In the genomic region with DNA sequence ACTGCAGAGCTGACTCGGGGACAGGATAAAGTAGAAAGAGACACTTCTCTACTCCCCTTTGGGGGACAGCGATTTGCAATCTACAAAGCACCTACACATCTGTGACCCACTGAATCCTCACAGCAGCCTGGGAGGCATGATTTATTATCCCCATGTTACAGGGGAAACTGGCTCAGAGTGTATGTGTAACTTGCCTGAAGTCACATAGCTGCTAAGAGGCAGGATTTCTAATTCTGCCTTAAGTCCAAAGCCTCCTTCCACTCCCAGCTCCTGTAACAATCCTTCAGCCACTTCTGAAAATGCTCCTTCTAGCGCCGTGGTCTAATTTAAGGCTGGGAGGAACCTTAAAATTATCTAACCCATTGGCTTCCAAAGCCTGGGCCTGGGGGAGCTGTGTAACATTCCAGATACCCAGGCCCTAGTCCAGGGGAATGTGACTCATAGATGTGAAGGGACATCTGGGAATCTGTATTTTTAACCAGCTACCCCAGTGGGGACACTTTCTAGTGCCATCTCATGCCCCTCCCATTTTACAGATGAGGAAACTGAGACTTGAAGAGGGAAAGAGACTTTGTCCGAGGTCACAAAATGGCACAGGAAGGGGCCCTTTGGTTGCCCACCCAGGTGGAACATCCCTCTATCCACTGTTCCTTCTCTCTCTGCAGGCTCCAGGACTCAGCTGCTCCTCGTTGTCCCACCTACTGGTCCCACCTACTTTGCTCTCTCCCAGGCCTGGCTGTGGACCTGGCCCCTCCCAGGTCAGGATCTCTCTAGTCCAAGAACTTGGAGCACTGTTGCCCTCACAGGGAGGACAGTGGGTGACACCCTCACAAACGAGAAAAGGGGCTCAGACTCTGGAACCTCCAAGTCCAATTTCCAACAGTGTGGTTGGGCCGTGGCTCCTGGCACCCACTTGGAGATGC, we compare ENCODE assay signal across 11 cellular contexts. TPM values are rescaled to one million over a fixed set of nuclear protein-coding genes. Genes with fewer than 3 reads are reported as not detected.
DNase-seq lines count a peak whose midpoint lies in the region; ATAC-seq lines count a peak whose summit lies in the region.
"Had no signal": no experiment of that assay in that cellular context is flagged by ENCODE, and none has a peak within 500 bp of the region (broad histone marks: within the 10 kb centered on the region; RNA-seq: fewer than 3 reads in every experiment).

No MANE protein-coding gene starts in this region.

- H3K9me2 ChIP-seq in GM23248 (ENCODE audit: insufficient read depth), result no peaks in the 10 kb centered on the region

- H3K27me3 ChIP-seq in GM23248 (replicated peaks; ENCODE audit: insufficient read depth) (no peaks in the 10 kb centered on the region), right cardiac atrium (ENCODE audit: control insufficient read depth, insufficient read depth) (no peaks in the 10 kb centered on the region), skeletal muscle tissue (ENCODE audit: control insufficient read depth in 3 of 3, insufficient read depth in 3 of 3, low read length in 3 of 3) (no peaks in the 10 kb centered on the region)

- 29 to 38% methylated on average over 8 of the region's 8 CpGs for WGBS in GM23248 (ENCODE audit: low coverage in 1 of 2, low lambda C conversion rate in 2 of 2, missing lambda C conversion rate in 2 of 2), 2 experiments
- 41% methylated on average over 8 of the region's 8 CpGs for WGBS in right cardiac atrium

- peaks cover 24% of the 10 kb centered on the region for H3K4me1 Mint-ChIP-seq in activated T-helper 2 cell treated with anti-CD3 and anti-CD28 coated beads, Interferon-gamma antibody, Interleukin-2, Interleukin-4, amounts not matched to agents 10 μg/mL and 5 μg/mL and 100 μg/mL, durations not matched to agents 14 hours and 24 hours and 36 hours (ENCODE audit: low read depth)

- H3K9me3 ChIP-seq in GM23248 (ENCODE audit: low read depth) (no peaks in the 10 kb centered on the region), right cardiac atrium (ENCODE audit: control insufficient read depth, low read length) (no peaks in the 10 kb centered on the region), skeletal muscle tissue (ENCODE audit: control insufficient read depth in 3 of 3, low read length in 3 of 3) (no peaks in the 10 kb centered on the region)

- H3K36me3 Mint-ChIP-seq in activated T-helper 2 cell treated with anti-CD3 and anti-CD28 coated beads, Interferon-gamma antibody, Interleukin-2, Interleukin-4, amounts not matched to agents 10 μg/mL and 5 μg/mL and 100 μg/mL, durations not matched to agents 14 hours and 24 hours and 36 hours (ENCODE audit: low read depth), result peaks cover 5% of the 10 kb centered on the region

- no peak overlapping the region for H3K4me2 ChIP-seq in GM23248 (ENCODE audit: unreplicated experiment)

- peaks cover 38% of the 10 kb centered on the region for H3K79me2 ChIP-seq in GM23248 (ENCODE audit: insufficient read depth)

- peaks cover 22% of the 10 kb centered on the region for H3F3A ChIP-seq in GM23248 (ENCODE audit: insufficient read depth)

- in situ Hi-C loops in GM23248 (cut with MboI), result no loop called here

- H2AFZ ChIP-seq in GM23248, result no peak overlapping the region

- intact Hi-C loops in activated T-helper 2 cell treated with anti-CD3 and anti-CD28 coated beads, Interferon-gamma antibody, Interleukin-2, Interleukin-4, amounts not matched to agents 10 μg/mL and 5 μg/mL and 100 μg/mL, durations not matched to agents 14 hours and 24 hours and 36 hours (cut with micrococcal nuclease), result loop anchor here (5.0 kb wide), 1 partner anchor 33 kb away; no protein-coding TSS in a partner anchor
- intact Hi-C loops in right cardiac atrium (cut with DNase I), result loop anchor here in 2 of 4 donors (5.0 kb wide), 1 partner anchor 47 kb away; a partner anchor contains a TSS

- H4K20me1 ChIP-seq in GM23248 (ENCODE audit: insufficient read depth), result no peaks in the 10 kb centered on the region

- no peak overlapping the region for H3K4me3 Mint-ChIP-seq in activated T-helper 2 cell treated with anti-CD3 and anti-CD28 coated beads, Interferon-gamma antibody, Interleukin-2, Interleukin-4, amounts not matched to agents 10 μg/mL and 5 μg/mL and 100 μg/mL, durations not matched to agents 14 hours and 24 hours and 36 hours (ENCODE audit: low read depth)

- peak overlapping the region; percentile 15; the same call in 1 of the 2 replicates for H3K27ac ChIP-seq in GM23248
- peak overlapping the region; percentile 76 for H3K27ac ChIP-seq in right cardiac atrium (ENCODE audit: low read length)
- H3K27ac ChIP-seq in skeletal muscle tissue (ENCODE audit: low read depth, low read length), result peak overlapping the region; percentile 62

- no peaks in the 10 kb centered on the region for H3K27me3 Mint-ChIP-seq in activated T-helper 2 cell treated with anti-CD3 and anti-CD28 coated beads, Interferon-gamma antibody, Interleukin-2, Interleukin-4, amounts not matched to agents 10 μg/mL and 5 μg/mL and 100 μg/mL, durations not matched to agents 14 hours and 24 hours and 36 hours (ENCODE audit: low read depth)

- H3K4me3 ChIP-seq in GM23248 (no peak overlapping the region), right cardiac atrium (ENCODE audit: low read length) (no peak overlapping the region), skeletal muscle tissue (ENCODE audit: low read length in 3 of 3) (peak overlapping the region in 1 of 3 donors; percentile 7)

- H3K27ac Mint-ChIP-seq in activated T-helper 2 cell treated with anti-CD3 and anti-CD28 coated beads, Interferon-gamma antibody, Interleukin-2, Interleukin-4, amounts not matched to agents 10 μg/mL and 5 μg/mL and 100 μg/mL, durations not matched to agents 14 hours and 24 hours and 36 hours, result peak overlapping the region; percentile 52

- H3K4me1 ChIP-seq in GM23248 (ENCODE audit: insufficient read depth) (peaks cover 15% of the 10 kb centered on the region), right cardiac atrium (ENCODE audit: control insufficient read depth, insufficient read depth, low read length) (peaks cover 10% of the 10 kb centered on the region), skeletal muscle tissue (ENCODE audit: control insufficient read depth in 3 of 3, insufficient read depth in 3 of 3, low read length in 3 of 3) (peaks cover 48 to 60% (median 53%) of the 10 kb centered on the region in 3 donors)

- no peak for DNase-seq in GM23248
- no peak for DNase-seq in activated T-helper 2 cell treated with anti-CD3 and anti-CD28 coated beads, Interferon-gamma antibody, Interleukin-2, Interleukin-4, amounts not matched to agents 10 μg/mL and 5 μg/mL and 100 μg/mL, durations not matched to agents 14 hours and 24 hours and 36 hours (ENCODE audit: low spot score)
- peak; percentile 72 to 89 (median 84) for DNase-seq in right cardiac atrium
- no peak for DNase-seq in stimulated activated naive CD4-positive, alpha-beta T cell treated with Interleukin-2 at 50 U/mL for 16 hours (lab: John Stamatoyannopoulos, UW)
- no peak for DNase-seq in stimulated activated CD4-positive, alpha-beta T cell treated with anti-CD3 and anti-CD28 coated beads, Interleukin-4, amount 100 ng/mL, for 1 hour
- DNase-seq: central memory CD4-positive, alpha-beta T cell; NCI-H526 treated with DMSO at 0.1 percent for 48 hours; WERI-Rb-1 had no signal

- no peaks in the 10 kb centered on the region for H3K36me3 ChIP-seq in GM23248 (ENCODE audit: low read depth)
- H3K36me3 ChIP-seq in skeletal muscle tissue (ENCODE audit: control insufficient read depth in 3 of 3, insufficient read depth in 3 of 3, low read length in 3 of 3), result peaks cover 38 to 44% (median 41%) of the 10 kb centered on the region in 3 donors

- H3K9ac ChIP-seq in GM23248, result peak overlapping the region; percentile 5; the same call in 1 of the 2 replicates
- H3K9ac ChIP-seq in skeletal muscle tissue (ENCODE audit: low read depth in 1 of 3, low read length in 3 of 3), result peak overlapping the region in 2 of 3 donors; percentile 46

- ATAC-seq in right cardiac atrium, result peak; percentile 48 to 60
- ATAC-seq in GM19324 (IDR thresholded peaks at IDR 0.05; ENCODE audit: low FRiP score, unreplicated experiment), result no peak
- no peak for ATAC-seq in HG03378 (IDR thresholded peaks at IDR 0.05; ENCODE audit: unreplicated experiment)

- no peaks in the 10 kb centered on the region for H3K9me3 Mint-ChIP-seq in activated T-helper 2 cell treated with anti-CD3 and anti-CD28 coated beads, Interferon-gamma antibody, Interleukin-2, Interleukin-4, amounts not matched to agents 10 μg/mL and 5 μg/mL and 100 μg/mL, durations not matched to agents 14 hours and 24 hours and 36 hours

RNA-seq across cellular contexts. Expression of a gene that starts 48.9 kb away (rescaled TPM):
- total RNA-seq in GM23248 (2014; rRNA removed; shearing (Covaris generic)), result 5.3 and 5.8 TPM in 2 replicates
- polyA plus RNA-seq in GM23248 (2016; fragmentation: Nextera tagmentation; extraction: Ambion mirVana) (3.9 and 4.5 TPM in 2 replicates), right cardiac atrium (26.3 TPM)
- 28.5 and 29.3 TPM in 2 replicates for total RNA-seq in activated T-helper 2 cell treated with anti-CD3 and anti-CD28 coated beads, Interferon-gamma antibody, Interleukin-2, Interleukin-4, amounts not matched to agents 10 μg/mL and 5 μg/mL and 100 μg/mL, durations not matched to agents 14 hours and 24 hours and 36 hours
- total RNA-seq in right cardiac atrium (10 to 100 TPM; 40.4 to 53.5 (median 50.6) TPM), skeletal muscle tissue (19.8 TPM)

Comparison
In these comparisons a context has a peak if more than half of its experiments do, and no peak if none do; other contexts are left out.
1. DNase-seq: peak in right cardiac atrium (3 of 3); none in GM23248 (single experiment), activated T-helper 2 cell treated with anti-CD3 and anti-CD28 coated beads, Interferon-gamma antibody, Interleukin-2, Interleukin-4, amounts not matched to agents 10 μg/mL and 5 μg/mL and 100 μg/mL, durations not matched to agents 14 hours and 24 hours and 36 hours (single experiment), stimulated activated naive CD4-positive, alpha-beta T cell treated with Interleukin-2 at 50 U/mL for 16 hours (single experiment) and stimulated activated CD4-positive, alpha-beta T cell treated with anti-CD3 and anti-CD28 coated beads, Interleukin-4, amount 100 ng/mL, for 1 hour (single experiment).
2. H3K27ac ChIP-seq: peak in every context shown above with its lines; median percentile 76 in right cardiac atrium; 62 in skeletal muscle tissue; 15 in GM23248.
3. ATAC-seq: peak in right cardiac atrium (2 of 2); none in GM19324 (single experiment) and HG03378 (single experiment).